ENCODE assay signal across 24 cellular contexts in the genomic region with DNA sequence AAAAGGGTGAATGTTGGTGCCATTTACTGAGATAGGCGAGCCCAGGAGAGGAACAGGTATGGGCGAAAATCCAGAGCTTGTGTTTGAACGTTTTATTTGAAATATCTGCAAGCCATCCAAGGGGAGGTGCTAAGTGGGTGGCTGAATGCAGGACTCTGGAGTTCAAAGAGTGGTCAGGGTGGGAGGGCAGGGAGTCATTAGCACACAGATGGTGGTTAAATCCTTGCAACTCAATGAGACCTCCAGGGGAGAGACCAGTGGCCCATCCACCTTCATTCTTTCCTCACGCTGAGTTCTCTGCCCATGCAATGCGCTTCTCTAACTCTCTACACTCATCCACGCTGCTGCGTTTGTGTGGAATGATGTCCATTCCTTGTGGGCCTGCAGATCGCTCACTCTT.
DNase-seq lines count a peak whose midpoint lies in the region; ATAC-seq, FAIRE-seq and TF ChIP-seq lines count a peak whose summit lies in the region.
"Had no signal": no experiment of that assay in that cellular context is flagged by ENCODE, and none has a peak within 500 bp of the region (broad histone marks: within the 10 kb centered on the region; RNA-seq: fewer than 3 reads in every experiment).

No MANE protein-coding gene starts in this region.

- TF ChIP-seq CTCF in GM23338 (conservative IDR thresholded peaks at IDR 0.05; ENCODE audit: low read depth in 2 of 2) (no peak), astrocyte (IDR thresholded peaks at IDR 0.05; ENCODE audit: insufficient read depth, low read depth, low read length) (no peak), right atrium auricular region (IDR thresholded peaks at IDR 0.05) (no peak)

- DNase-seq in GM23338 (ENCODE audit: low spot score) (no peak), NCI-H69 (lab: John Stamatoyannopoulos, UW) (peak; percentile 57), astrocyte (ENCODE audit: low read depth) (no peak), iPS-NIHi7 (ENCODE audit: extremely low spot score) (peak; percentile 50), right atrium auricular region (ENCODE audit: low spot score) (no peak), NCI-H510A (lab: John Stamatoyannopoulos, UW) (no peak), DMS79 treated with DMSO at 0.1 percent for 48 hours (lab: John Stamatoyannopoulos, UW) (no peak)
- DNase-seq: 8988T; ACHN; AML-193; BE2C; CD4-positive, alpha-beta T cell; CD8-positive, alpha-beta memory T cell; DMS 273 treated with DMSO at 0.1 percent for 48 hours; DMS79; H9 had no signal

- H3K27me3 ChIP-seq in GM23338 (ENCODE audit: insufficient read depth), result no peaks in the 10 kb centered on the region
- no peaks in the 10 kb centered on the region for H3K27me3 ChIP-seq in astrocyte (ENCODE audit: insufficient read depth, low read length)
- no peaks in the 10 kb centered on the region for H3K27me3 ChIP-seq in right atrium auricular region
- H3K27me3 ChIP-seq: BE2C; BLaER1 treated with 17β-estradiol and CSF1 and Interleukin-3, amounts not matched to agents 10 nM and 100 nM had no signal

- H3F3A ChIP-seq in GM23338 (replicated peaks; ENCODE audit: low read depth), result no peaks in the 10 kb centered on the region

- peaks cover 9% of the 10 kb centered on the region; the same call in 2 of the 3 replicates for H3K4me1 Mint-ChIP-seq in GM23338
- H3K4me1 Mint-ChIP-seq in astrocyte (ENCODE audit: low read depth, unreplicated experiment), result no peaks in the 10 kb centered on the region
- H3K4me1 Mint-ChIP-seq: CD14-positive monocyte; CD8-positive, alpha-beta memory T cell had no signal

- no peak overlapping the region for H3K27ac Mint-ChIP-seq in GM23338
- H3K27ac Mint-ChIP-seq in astrocyte (ENCODE audit: unreplicated experiment), result no peak overlapping the region
- H3K27ac Mint-ChIP-seq: CD14-positive monocyte; CD4-positive, alpha-beta T cell; CD8-positive, alpha-beta memory T cell; H9 had no signal

- H3K36me3 ChIP-seq in GM23338 (ENCODE audit: insufficient read depth) (no peaks in the 10 kb centered on the region), astrocyte (ENCODE audit: insufficient read depth, low read length) (no peaks in the 10 kb centered on the region), right atrium auricular region (no peaks in the 10 kb centered on the region)
- H3K36me3 ChIP-seq: BE2C; BLaER1 treated with 17β-estradiol and CSF1 and Interleukin-3, amounts not matched to agents 10 nM and 100 nM had no signal

- no peaks in the 10 kb centered on the region for H3K9me2 ChIP-seq in GM23338 (ENCODE audit: insufficient read depth)

- H3K27ac ChIP-seq in GM23338 (ENCODE audit: low read depth) (no peak overlapping the region), astrocyte (ENCODE audit: low read depth, low read length) (no peak overlapping the region), right atrium auricular region (no peak overlapping the region)
- H3K27ac ChIP-seq: A549; BLaER1 treated with 17β-estradiol and CSF1 and Interleukin-3, amounts not matched to agents 10 nM and 100 nM had no signal

- H3K9ac ChIP-seq in astrocyte (ENCODE audit: low read length), result no peak overlapping the region
- H3K9ac ChIP-seq: BLaER1 treated with 17β-estradiol and CSF1 and Interleukin-3, amounts not matched to agents 10 nM and 100 nM had no signal

- H3K9me3 ChIP-seq in astrocyte (ENCODE audit: insufficient read depth, low read depth, low read length), result no peaks in the 10 kb centered on the region
- H3K9me3 ChIP-seq in right atrium auricular region, result no peaks in the 10 kb centered on the region
- H3K9me3 ChIP-seq: A549; BE2C; BLaER1 treated with 17β-estradiol and CSF1 and Interleukin-3, amounts not matched to agents 10 nM and 100 nM had no signal

- no peak overlapping the region for H2AFZ ChIP-seq in GM23338
- H2AFZ ChIP-seq in astrocyte (ENCODE audit: low read depth, low read length), result no peak overlapping the region

- peak; percentile 55 for FAIRE-seq in astrocyte (lab: Jason Lieb, UNC)
- FAIRE-seq: A549, D721Med, G401.6, H1 had no signal

- H4K20me1 ChIP-seq in GM23338 (replicated peaks; ENCODE audit: insufficient read depth), result no peaks in the 10 kb centered on the region
- H4K20me1 ChIP-seq in astrocyte (ENCODE audit: insufficient read depth, low read length), result no peaks in the 10 kb centered on the region
- H4K20me1 ChIP-seq: BLaER1 treated with 17β-estradiol and CSF1 and Interleukin-3, amounts not matched to agents 10 nM and 100 nM had no signal

- no peaks in the 10 kb centered on the region for H3K27me3 Mint-ChIP-seq in GM23338 (ENCODE audit: insufficient read depth, low read depth, poor library complexity)
- no peaks in the 10 kb centered on the region for H3K27me3 Mint-ChIP-seq in astrocyte (ENCODE audit: low read depth, unreplicated experiment)
- H3K27me3 Mint-ChIP-seq: CD4-positive, alpha-beta T cell; CD8-positive, alpha-beta memory T cell had no signal

- H3K79me2 ChIP-seq in GM23338 (replicated peaks; ENCODE audit: insufficient read depth) (no peaks in the 10 kb centered on the region), astrocyte (ENCODE audit: insufficient read depth, low read length) (no peaks in the 10 kb centered on the region)

- H3K4me2 ChIP-seq in GM23338 (no peak overlapping the region), astrocyte (ENCODE audit: low read length) (no peak overlapping the region)
- H3K4me2 ChIP-seq: A549; BLaER1 treated with 17β-estradiol and CSF1 and Interleukin-3, amounts not matched to agents 10 nM and 100 nM had no signal

- H3K9me3 Mint-ChIP-seq in GM23338 (no peaks in the 10 kb centered on the region), astrocyte (ENCODE audit: unreplicated experiment) (no peaks in the 10 kb centered on the region)
- H3K9me3 Mint-ChIP-seq: CD4-positive, alpha-beta T cell; H9 had no signal

- H3K36me3 Mint-ChIP-seq in GM23338 (ENCODE audit: low read depth) (peaks cover 39% of the 10 kb centered on the region), astrocyte (ENCODE audit: low read depth, unreplicated experiment) (no peaks in the 10 kb centered on the region)
- H3K36me3 Mint-ChIP-seq: CD14-positive monocyte; CD8-positive, alpha-beta memory T cell had no signal

- peaks cover 6% of the 10 kb centered on the region; the same call in 1 of the 2 replicates for H3K4me1 ChIP-seq in GM23338 (ENCODE audit: insufficient read depth)
- H3K4me1 ChIP-seq in astrocyte (ENCODE audit: insufficient read depth, low read length), result no peaks in the 10 kb centered on the region
- no peaks in the 10 kb centered on the region for H3K4me1 ChIP-seq in right atrium auricular region
- H3K4me1 ChIP-seq: A549; BE2C; BLaER1 treated with 17β-estradiol and CSF1 and Interleukin-3, amounts not matched to agents 10 nM and 100 nM had no signal

- ATAC-seq in GM23338, result peak; percentile 39; the same call in 2 of the 3 replicates
- ATAC-seq in GM18519 (IDR thresholded peaks at IDR 0.05; ENCODE audit: low FRiP score, unreplicated experiment), result no peak
- ATAC-seq: A549, HCT116 had no signal

- H3K4me3 Mint-ChIP-seq in GM23338 (no peak overlapping the region), astrocyte (ENCODE audit: unreplicated experiment) (no peak overlapping the region)
- H3K4me3 Mint-ChIP-seq: CD14-positive monocyte; CD4-positive, alpha-beta T cell; CD8-positive, alpha-beta memory T cell; H9 had no signal

- H3K4me3 ChIP-seq in GM23338, result no peak overlapping the region
- no peak overlapping the region for H3K4me3 ChIP-seq in astrocyte (ENCODE audit: insufficient read depth, low read depth, low read length)
- no peak overlapping the region for H3K4me3 ChIP-seq in right atrium auricular region
- H3K4me3 ChIP-seq: A549; BLaER1 treated with 17β-estradiol and CSF1 and Interleukin-3, amounts not matched to agents 10 nM and 100 nM had no signal

TF ChIP-seq in GM23338, 12 proteins besides CTCF, POLR2A, EP300 and RAD21:
- TF ChIP-seq NANOG (IDR thresholded peaks at IDR 0.05; ENCODE audit: borderline replicate concordance), result no peak
- no peak for TF ChIP-seq ZNF114 (CRISPR knock-in tag; IDR thresholded peaks at IDR 0.05)
- TF ChIP-seq, protein P1, sequence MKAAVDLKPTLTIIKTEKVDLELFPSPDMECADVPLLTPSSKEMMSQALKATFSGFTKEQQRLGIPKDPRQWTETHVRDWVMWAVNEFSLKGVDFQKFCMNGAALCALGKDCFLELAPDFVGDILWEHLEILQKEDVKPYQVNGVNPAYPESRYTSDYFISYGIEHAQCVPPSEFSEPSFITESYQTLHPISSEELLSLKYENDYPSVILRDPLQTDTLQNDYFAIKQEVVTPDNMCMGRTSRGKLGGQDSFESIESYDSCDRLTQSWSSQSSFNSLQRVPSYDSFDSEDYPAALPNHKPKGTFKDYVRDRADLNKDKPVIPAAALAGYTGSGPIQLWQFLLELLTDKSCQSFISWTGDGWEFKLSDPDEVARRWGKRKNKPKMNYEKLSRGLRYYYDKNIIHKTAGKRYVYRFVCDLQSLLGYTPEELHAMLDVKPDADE (IDR thresholded peaks at IDR 0.05), result no peak

Comparison
In these comparisons a context has a peak if more than half of its experiments do, and no peak if none do; other contexts are left out.
1. DNase-seq: peak in NCI-H69 (single experiment) and iPS-NIHi7 (single experiment); none in GM23338 (single experiment), astrocyte (single experiment), right atrium auricular region (single experiment), NCI-H510A (single experiment) and DMS79 treated with DMSO at 0.1 percent for 48 hours (single experiment).